In the genomic region with DNA sequence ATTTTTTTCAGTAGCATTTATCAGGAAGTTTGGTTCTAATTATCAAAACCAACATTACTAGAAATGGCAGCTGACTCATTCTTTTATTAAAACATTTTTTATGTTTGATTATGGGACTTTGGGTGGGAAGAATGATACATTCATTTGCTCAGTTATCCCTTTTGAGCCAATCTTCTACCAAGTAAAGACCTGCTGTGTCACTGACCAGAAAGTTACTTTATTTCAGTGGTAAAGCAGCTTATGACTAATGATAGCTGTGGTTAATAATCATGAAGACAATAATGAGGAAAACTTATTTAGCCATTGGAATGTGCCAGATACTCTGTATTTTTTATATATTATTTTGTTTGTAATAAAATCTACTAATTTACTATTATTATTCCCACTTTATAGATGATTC, we compare ENCODE assay signal across 18 cellular contexts.
DNase-seq lines count a peak whose midpoint lies in the region; TF ChIP-seq lines count a peak whose summit lies in the region.
"Had no signal": no experiment of that assay in that cellular context is flagged by ENCODE, and none has a peak within 500 bp of the region (broad histone marks: within the 10 kb centered on the region; RNA-seq: fewer than 3 reads in every experiment).

No MANE protein-coding gene starts in this region.

- H3K27ac ChIP-seq in mammary epithelial cell (ENCODE audit: insufficient read depth, low read depth, low read length) (peak overlapping the region; percentile 25), breast epithelium (no peak overlapping the region), H9 (ENCODE audit: insufficient read length, low read depth, low read length) (no peak overlapping the region)

- no peak overlapping the region for H3K9ac ChIP-seq in mammary epithelial cell (ENCODE audit: insufficient read depth, low read length)
- H3K9ac ChIP-seq in H9 (ENCODE audit: extremely low read depth, insufficient read length, low read length), result no peak overlapping the region

- no peak overlapping the region for H3K4me3 ChIP-seq in mammary epithelial cell (replicated peaks in 1 of 3; ENCODE audit: insufficient read depth in 1 of 3, low read depth in 2 of 3, low read length in 3 of 3)
- no peak overlapping the region for H3K4me3 ChIP-seq in breast epithelium
- no peak overlapping the region for H3K4me3 ChIP-seq in fibroblast of mammary gland (ENCODE audit: control insufficient read depth, low read depth, low read length)
- H3K4me3 ChIP-seq: GM23338, K562 had no signal

- no peak overlapping the region for H3K27ac Mint-ChIP-seq in H9
- H3K27ac Mint-ChIP-seq: CD8-positive, alpha-beta T cell; GM23338 had no signal

- H3T11ph ChIP-seq in H9 (ENCODE audit: low read length), result no peak overlapping the region

- H3K27me3 Mint-ChIP-seq in H9 (ENCODE audit: low read depth), result peaks cover 2% of the 10 kb centered on the region; the same call in 1 of the 2 replicates

- no peaks in the 10 kb centered on the region for H3K23me2 ChIP-seq in H9 (ENCODE audit: insufficient read length, low read depth, low read length, poor library complexity, severe bottlenecking)

- no peak overlapping the region for H4K8ac ChIP-seq in H9 (replicated peaks; ENCODE audit: insufficient read length, low read depth, low read length)

- H2BK12ac ChIP-seq in H9 (ENCODE audit: insufficient read length, low read depth, low read length), result no peak overlapping the region

- H3K4ac ChIP-seq in H9 (ENCODE audit: low read depth, low read length), result no peak overlapping the region

- dilution Hi-C loops in mammary epithelial cell (cut with HindIII; ENCODE audit: low sequenced_read_pairs), result no loop called here

- H3K79me1 ChIP-seq in H9 (ENCODE audit: insufficient read depth, low read depth, low read length, poor library complexity, severe bottlenecking), result no peaks in the 10 kb centered on the region

- H2AK5ac ChIP-seq in H9 (ENCODE audit: insufficient read length, low read length), result no peak overlapping the region

- H3K4me2 ChIP-seq in mammary epithelial cell (ENCODE audit: insufficient read depth, low read depth, low read length) (peak overlapping the region; percentile 50), H9 (ENCODE audit: insufficient read depth, insufficient read length, low read length) (no peak overlapping the region)
- H3K4me2 ChIP-seq: GM23338 had no signal

- H3K9me3 Mint-ChIP-seq in H9, result peaks cover 6% of the 10 kb centered on the region in 2 experiments

- BruUV-seq in mammary epithelial cell (replicated peaks; lab: Mats Ljungman, UMichigan), result no TSS peak

- H3K36me3 Mint-ChIP-seq in H9 (ENCODE audit: insufficient read depth in 1 of 3, low read depth in 3 of 3), result peaks cover 0 to 10% (median 8%) of the 10 kb centered on the region in 3 experiments; a peak in 5 of 7 replicates

- H4K91ac ChIP-seq in H9 (ENCODE audit: insufficient read length, low read depth, low read length), result no peak overlapping the region

- H3K36me3 ChIP-seq in mammary epithelial cell (ENCODE audit: insufficient read depth, low read length) (no peaks in the 10 kb centered on the region), breast epithelium (no peaks in the 10 kb centered on the region)

- H3K18ac ChIP-seq in H9 (ENCODE audit: insufficient read length, low read depth, low read length), result no peak overlapping the region

- TF ChIP-seq CTCF in mammary epithelial cell (conservative IDR thresholded peaks at IDR 0.05 in 1 of 2, IDR thresholded peaks at IDR 0.05 in 1 of 2; ENCODE audit: extremely low read depth in 1 of 2, insufficient read depth in 1 of 2, low read depth in 1 of 2, low read length in 2 of 2) (no peak), breast epithelium (IDR thresholded peaks at IDR 0.05) (no peak), fibroblast of mammary gland (conservative IDR thresholded peaks at IDR 0.05; ENCODE audit: control insufficient read depth, insufficient read depth, low read depth, low read length) (no peak), H9 (conservative IDR thresholded peaks at IDR 0.05) (no peak)

- H2AFZ ChIP-seq in mammary epithelial cell (ENCODE audit: low read depth, low read length) (no peak overlapping the region), H9 (ENCODE audit: low read length) (no peak overlapping the region)
- H2AFZ ChIP-seq: GM23338 had no signal

- H3K14ac ChIP-seq in H9 (ENCODE audit: insufficient read depth, low read length), result no peak overlapping the region

- H3K4me1 Mint-ChIP-seq in H9, result peaks cover 7 to 18% of the 10 kb centered on the region in 2 experiments

- in situ Hi-C loops in mammary epithelial cell (cut with MboI; ENCODE audit: low sequenced_read_pairs in 2 of 2), result loop anchor here in 1 of 2 donors (25.0 kb wide), 1 partner anchor 1134 kb away; no protein-coding TSS in a partner anchor

- intact Hi-C loops in mammary epithelial cell (cut with micrococcal nuclease), result loop anchor here (2.0 kb wide), 1 partner anchor 347 kb away; no protein-coding TSS in a partner anchor
- intact Hi-C loops in breast epithelium (cut with DNase I; ENCODE audit: low total_unique reads), result no loop called here

- no peak overlapping the region for H2BK5ac ChIP-seq in H9 (ENCODE audit: insufficient read length, low read length)

- peaks cover 15% of the 10 kb centered on the region for H3K4me1 ChIP-seq in mammary epithelial cell (ENCODE audit: insufficient read depth, low read length)
- H3K4me1 ChIP-seq in breast epithelium, result no peaks in the 10 kb centered on the region
- H3K4me1 ChIP-seq in H9 (ENCODE audit: insufficient read depth, low read length), result no peaks in the 10 kb centered on the region

- H3K23ac ChIP-seq in H9 (ENCODE audit: insufficient read length, low read depth, low read length), result no peak overlapping the region

- H2BK120ac ChIP-seq in H9 (ENCODE audit: low read depth, low read length, poor library complexity, severe bottlenecking), result no peak overlapping the region

- TF ChIP-seq POLR2A in breast epithelium (IDR thresholded peaks at IDR 0.05), result no peak

- no peak overlapping the region for H3K4me3 Mint-ChIP-seq in H9
- H3K4me3 Mint-ChIP-seq: CD8-positive, alpha-beta T cell; GM23338 had no signal

- H2BK15ac ChIP-seq in H9 (ENCODE audit: low read depth, low read length), result no peak overlapping the region

- H3K56ac ChIP-seq in H9 (ENCODE audit: insufficient read length, low read depth, low read length), result no peak overlapping the region

- H4K5ac ChIP-seq in H9 (ENCODE audit: insufficient read length, low read depth, low read length), result no peak overlapping the region

- no peak overlapping the region for H2BK20ac ChIP-seq in H9 (ENCODE audit: low read depth, low read length, poor library complexity, severe bottlenecking)

- no peaks in the 10 kb centered on the region for H3K27me3 ChIP-seq in mammary epithelial cell (ENCODE audit: insufficient read depth, low read length)
- H3K27me3 ChIP-seq in breast epithelium, result no peaks in the 10 kb centered on the region
- no peaks in the 10 kb centered on the region for H3K27me3 ChIP-seq in H9 (ENCODE audit: insufficient read depth, low read length)

- H4K20me1 ChIP-seq in mammary epithelial cell (ENCODE audit: insufficient read depth, low read length) (no peaks in the 10 kb centered on the region), H9 (ENCODE audit: control insufficient read depth, insufficient read depth, insufficient read length) (no peaks in the 10 kb centered on the region)

- H3K9me3 ChIP-seq in mammary epithelial cell (replicated peaks; ENCODE audit: insufficient read depth, low read length) (no peaks in the 10 kb centered on the region), breast epithelium (peaks cover 0 to 9% of the 10 kb centered on the region in 2 donors), H9 (ENCODE audit: control insufficient read depth, low read depth, low read length) (no peaks in the 10 kb centered on the region)

- H3K79me2 ChIP-seq in mammary epithelial cell (ENCODE audit: insufficient read depth, low read length), result peaks cover 12% of the 10 kb centered on the region
- no peaks in the 10 kb centered on the region for H3K79me2 ChIP-seq in H9 (ENCODE audit: insufficient read depth, low read length)

- DNase-seq in mammary epithelial cell, result peak; percentile 48
- no peak for DNase-seq in breast epithelium (ENCODE audit: low spot score in 2 of 2)
- peak; percentile 46 for DNase-seq in amniotic epithelial cell (ENCODE audit: low read depth)
- DNase-seq in fibroblast of mammary gland (ENCODE audit: low read depth), result peak; percentile 37
- DNase-seq in 8988T, result no peak
- DNase-seq in central memory CD4-positive, alpha-beta T cell, result no peak
- DNase-seq in NCI-H69 (lab: John Stamatoyannopoulos, UW), result no peak
- DNase-seq in H9, result no peak
- DNase-seq: Calu3; CD8-positive, alpha-beta T cell; NCI-H1105 treated with DMSO at 0.1 percent for 48 hours; NCI-H1694; NCI-H2107; NCI-H510A; NCI-H774; Right ventricle myocardium superior had no signal

- CTCF ChIA-PET in mammary epithelial cell (lab: Charles Lee; ENCODE audit: low non-redundant PET), result interaction anchor here (0.6 to 0.9 kb wide), 2 partner anchors 185 to 1046 kb away, joined by 3 to 4 read pairs; no protein-coding TSS in a partner anchor

Comparison
In these comparisons a context has a peak if more than half of its experiments do, and no peak if none do; other contexts are left out.
1. DNase-seq: peak in mammary epithelial cell (single experiment), amniotic epithelial cell (single experiment) and fibroblast of mammary gland (single experiment); none in breast epithelium (0 of 2), 8988T (single experiment), central memory CD4-positive, alpha-beta T cell (single experiment), NCI-H69 (single experiment) and H9 (single experiment).